7 cellular contexts compared by ENCODE assay signal in the genomic region with DNA sequence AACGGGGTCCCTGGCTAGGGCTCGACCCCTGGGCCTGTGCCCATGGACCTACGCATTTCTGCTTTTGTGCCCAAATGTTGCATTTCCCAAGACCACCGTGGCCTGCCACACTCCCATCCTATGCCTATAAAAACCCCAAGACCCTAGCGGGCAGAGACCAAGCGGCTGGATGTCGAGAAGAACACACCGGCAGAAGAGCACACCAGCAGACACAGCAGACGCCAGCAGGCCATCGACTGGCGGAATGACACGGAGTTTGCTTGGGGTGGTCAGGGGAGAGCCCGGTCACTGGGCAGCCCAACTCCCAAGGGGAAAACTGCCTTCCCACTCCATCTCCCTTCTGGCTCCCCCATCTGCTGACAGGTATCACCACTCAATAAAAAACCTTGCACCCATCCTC. TPM values are rescaled to one million over a fixed set of nuclear protein-coding genes. Genes with fewer than 3 reads are reported as not detected.
"Had no signal": no experiment of that assay in that cellular context is flagged by ENCODE, and none has a peak within 500 bp of the region (broad histone marks: within the 10 kb centered on the region; RNA-seq: fewer than 3 reads in every experiment).

No MANE protein-coding gene starts in this region.

- H3K27ac ChIP-seq: HL-60 had no signal

- H3K4me1 Mint-ChIP-seq: IgD-negative memory B cell had no signal

- ATAC-seq: HepG2 had no signal

- H3K36me3 Mint-ChIP-seq: IgD-negative memory B cell had no signal

- H3K4me3 Mint-ChIP-seq: IgD-negative memory B cell had no signal

- DNase-seq: KBM-7, KG1 had no signal

- H3K4me3 ChIP-seq: K562 had no signal

- H3K27ac Mint-ChIP-seq: IgD-negative memory B cell had no signal

- H3K9me3 Mint-ChIP-seq: IgD-negative memory B cell had no signal

RNA-seq across cellular contexts. Expression of a gene that starts 4.4 kb away (rescaled TPM):
- total RNA-seq: HT-29 had no signal
